In genomic region chr1:232704256-232704655, GRCh38 we compare ENCODE assay signal across 13 cellular contexts.
A peak's percentile ranks its signal among the peaks of the same experiment; 100 is the strongest.
DNase-seq lines count a peak whose midpoint lies in the region; ATAC-seq and TF ChIP-seq lines count a peak whose summit lies in the region.
"Had no signal": no experiment of that assay in that cellular context is flagged by ENCODE, and none has a peak within 500 bp of the region (broad histone marks: within the 10 kb centered on the region; RNA-seq: fewer than 3 reads in every experiment).

No MANE protein-coding gene starts in this region.

- peak overlapping the region in 10 of 11 experiments; percentile 29 to 93 (median 64); a peak in 18 of 22 replicates for H3K4me2 ChIP-seq in BLaER1 treated with 17β-estradiol and CSF1 and Interleukin-3, amounts not matched to agents 10 nM and 100 nM
- H3K4me2 ChIP-seq in skeletal muscle satellite cell (ENCODE audit: low read length), result peak overlapping the region; percentile 57

- peak overlapping the region in 3 of 10 experiments; percentile 33 to 54 (median 42); a peak in 5 of 20 replicates for H3K4me3 ChIP-seq in BLaER1 treated with 17β-estradiol and CSF1 and Interleukin-3, amounts not matched to agents 10 nM and 100 nM
- H3K4me3 ChIP-seq in Peyer's patch, result no peak overlapping the region
- H3K4me3 ChIP-seq in esophagus squamous epithelium, result no peak overlapping the region
- H3K4me3 ChIP-seq in skeletal muscle satellite cell (ENCODE audit: low read length), result no peak overlapping the region
- H3K4me3 ChIP-seq: ascending aorta, heart left ventricle had no signal

- H3K36me3 ChIP-seq in BLaER1 treated with 17β-estradiol and CSF1 and Interleukin-3, amounts not matched to agents 10 nM and 100 nM, result peaks cover 0 to 3% (median 0%) of the 10 kb centered on the region in 11 experiments; a peak in 3 of 22 replicates
- H3K36me3 ChIP-seq in Peyer's patch (no peaks in the 10 kb centered on the region), esophagus squamous epithelium (no peaks in the 10 kb centered on the region), skeletal muscle satellite cell (ENCODE audit: insufficient read depth, low read length) (no peaks in the 10 kb centered on the region)
- H3K36me3 ChIP-seq: ascending aorta, heart left ventricle, neutrophil had no signal

- DNase-seq in Peyer's patch (no peak), esophagus squamous epithelium (lab: John Stamatoyannopoulos, UW) (no peak), 8988T (no peak), NCI-H1092 treated with DMSO at 0.1 percent for 48 hours (lab: John Stamatoyannopoulos, UW) (no peak), Right ventricle myocardium inferior (ENCODE audit: missing footprints) (no peak), NCI-H2227 treated with DMSO at 0.1 percent for 48 hours (lab: John Stamatoyannopoulos, UW) (no peak)
- DNase-seq: activated T-cell treated with anti-CD3 and anti-CD28 coated beads, Interleukin-2, amount 50 U/mL, for 1 hour had no signal

- TF ChIP-seq CTCF in Peyer's patch (IDR thresholded peaks at IDR 0.05), result no peak
- TF ChIP-seq CTCF in esophagus squamous epithelium (IDR thresholded peaks at IDR 0.05), result no peak

- H4K20me1 ChIP-seq in BLaER1 treated with 17β-estradiol and CSF1 and Interleukin-3, amounts not matched to agents 10 nM and 100 nM, result no peaks in the 10 kb centered on the region

- 51 to 54% methylated on average over 2 of the region's 2 CpGs for WGBS in esophagus squamous epithelium, 2 donors

- ATAC-seq in Right ventricle myocardium inferior, result no peak
- ATAC-seq: activated CD4-positive, alpha-beta T cell treated with anti-CD3 and anti-CD28 coated beads for 36 hours had no signal

- no peaks in the 10 kb centered on the region for H3K27me3 ChIP-seq in BLaER1 treated with 17β-estradiol and CSF1 and Interleukin-3, amounts not matched to agents 10 nM and 100 nM
- H3K27me3 ChIP-seq in Peyer's patch (no peaks in the 10 kb centered on the region), esophagus squamous epithelium (no peaks in the 10 kb centered on the region), skeletal muscle satellite cell (ENCODE audit: control insufficient read depth, insufficient read depth, low read length) (no peaks in the 10 kb centered on the region)
- H3K27me3 ChIP-seq: ascending aorta, heart left ventricle, neutrophil had no signal

- intact Hi-C loops in esophagus squamous epithelium (cut with DNase I) (no loop called here), Right ventricle myocardium inferior (cut with DNase I) (no loop called here)

- H3K27ac ChIP-seq in BLaER1 treated with 17β-estradiol and CSF1 and Interleukin-3, amounts not matched to agents 10 nM and 100 nM, result peak overlapping the region in 10 of 11 experiments; percentile 22 to 88 (median 70); a peak in 19 of 22 replicates
- H3K27ac ChIP-seq in Peyer's patch (peak overlapping the region in 3 of 4 donors; percentile 1 to 62 (median 36)), esophagus squamous epithelium (peak overlapping the region; percentile 60 to 83 (median 75))
- H3K27ac ChIP-seq: ascending aorta, neutrophil had no signal

- H3K9ac ChIP-seq in BLaER1 treated with 17β-estradiol and CSF1 and Interleukin-3, amounts not matched to agents 10 nM and 100 nM, result peak overlapping the region in 7 of 11 experiments; percentile 4 to 73 (median 54); a peak in 13 of 22 replicates
- H3K9ac ChIP-seq in skeletal muscle satellite cell (ENCODE audit: low read depth, low read length), result no peak overlapping the region

- H3K9me3 ChIP-seq in BLaER1 treated with 17β-estradiol and CSF1 and Interleukin-3, amounts not matched to agents 10 nM and 100 nM (replicated peaks in 1 of 11), result peaks cover 29 to 54% (median 41%) of the 10 kb centered on the region in 11 experiments
- no peaks in the 10 kb centered on the region for H3K9me3 ChIP-seq in Peyer's patch
- H3K9me3 ChIP-seq in esophagus squamous epithelium, result no peaks in the 10 kb centered on the region
- no peaks in the 10 kb centered on the region for H3K9me3 ChIP-seq in skeletal muscle satellite cell (replicated peaks; ENCODE audit: low read length)
- H3K9me3 ChIP-seq: ascending aorta, heart left ventricle, neutrophil had no signal

- H3K4me1 ChIP-seq in BLaER1 treated with 17β-estradiol and CSF1 and Interleukin-3, amounts not matched to agents 10 nM and 100 nM, result peaks cover 23 to 59% (median 48%) of the 10 kb centered on the region in 10 experiments
- H3K4me1 ChIP-seq in Peyer's patch, result peaks cover 0 to 23% (median 0%) of the 10 kb centered on the region in 4 donors
- H3K4me1 ChIP-seq in esophagus squamous epithelium, result peaks cover 17 to 49% (median 37%) of the 10 kb centered on the region in 3 donors
- peaks cover 13% of the 10 kb centered on the region for H3K4me1 ChIP-seq in skeletal muscle satellite cell (ENCODE audit: control insufficient read depth, insufficient read depth, low read length)
- H3K4me1 ChIP-seq: ascending aorta had no signal

- TF ChIP-seq POLR2A in Peyer's patch (IDR thresholded peaks at IDR 0.05) (no peak), esophagus squamous epithelium (IDR thresholded peaks at IDR 0.05) (no peak)
